In the genomic region with DNA sequence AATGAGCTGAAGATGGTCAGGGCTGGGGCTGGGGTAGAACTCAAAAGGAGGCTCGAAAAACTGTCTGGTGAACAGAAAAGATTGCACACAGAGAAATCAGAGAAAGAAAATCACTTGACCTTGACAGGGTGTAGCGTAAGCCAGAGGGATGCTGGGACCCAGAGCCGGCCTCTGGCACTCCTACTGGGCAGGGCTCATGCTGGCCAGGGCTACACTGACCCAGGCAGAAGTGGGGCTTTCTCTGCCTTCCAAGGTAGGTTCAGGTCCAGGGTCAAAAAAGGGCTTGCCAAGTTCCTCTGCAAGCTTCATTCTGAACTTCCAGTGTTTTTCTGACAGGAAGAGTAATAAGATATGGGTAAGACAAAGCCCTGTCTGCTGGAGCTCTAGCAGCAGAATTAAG, we compare ENCODE assay signal across 2 cellular contexts.
TF ChIP-seq lines count a peak whose summit lies in the region.

No MANE protein-coding gene starts in this region.

TF ChIP-seq in SK-N-SH treated with all-trans-retinoic acid at 6 μM for 48 hours, 23 proteins besides CTCF, POLR2A, EP300 and RAD21:
- TF ChIP-seq BACH2 (CRISPR knock-in tag; IDR thresholded peaks at IDR 0.05; ENCODE audit: borderline replicate concordance) (no peak), ZNF565 (CRISPR knock-in tag; conservative IDR thresholded peaks at IDR 0.05; ENCODE audit: low read depth) (no peak), TCF4 (CRISPR knock-in tag; IDR thresholded peaks at IDR 0.05; ENCODE audit: borderline replicate concordance) (no peak), SNAI2 (CRISPR knock-in tag; IDR thresholded peaks at IDR 0.05) (no peak), ISL1 (CRISPR knock-in tag; IDR thresholded peaks at IDR 0.05) (no peak), ZNF8 (CRISPR knock-in tag; IDR thresholded peaks at IDR 0.05) (no peak), ZFP30 (CRISPR knock-in tag; IDR thresholded peaks at IDR 0.05) (no peak), ESRRG (CRISPR knock-in tag; IDR thresholded peaks at IDR 0.05) (no peak), ZC3H10 (CRISPR knock-in tag; IDR thresholded peaks at IDR 0.05) (no peak), ZFP3 (CRISPR knock-in tag; IDR thresholded peaks at IDR 0.05) (no peak), TOX (CRISPR knock-in tag; IDR thresholded peaks at IDR 0.05; ENCODE audit: borderline replicate concordance) (no peak), PPARA (CRISPR knock-in tag; IDR thresholded peaks at IDR 0.05; ENCODE audit: borderline replicate concordance) (no peak), ARNTL (CRISPR knock-in tag; IDR thresholded peaks at IDR 0.05; ENCODE audit: borderline replicate concordance, low read depth) (no peak)
- TF ChIP-seq, protein P1, sequence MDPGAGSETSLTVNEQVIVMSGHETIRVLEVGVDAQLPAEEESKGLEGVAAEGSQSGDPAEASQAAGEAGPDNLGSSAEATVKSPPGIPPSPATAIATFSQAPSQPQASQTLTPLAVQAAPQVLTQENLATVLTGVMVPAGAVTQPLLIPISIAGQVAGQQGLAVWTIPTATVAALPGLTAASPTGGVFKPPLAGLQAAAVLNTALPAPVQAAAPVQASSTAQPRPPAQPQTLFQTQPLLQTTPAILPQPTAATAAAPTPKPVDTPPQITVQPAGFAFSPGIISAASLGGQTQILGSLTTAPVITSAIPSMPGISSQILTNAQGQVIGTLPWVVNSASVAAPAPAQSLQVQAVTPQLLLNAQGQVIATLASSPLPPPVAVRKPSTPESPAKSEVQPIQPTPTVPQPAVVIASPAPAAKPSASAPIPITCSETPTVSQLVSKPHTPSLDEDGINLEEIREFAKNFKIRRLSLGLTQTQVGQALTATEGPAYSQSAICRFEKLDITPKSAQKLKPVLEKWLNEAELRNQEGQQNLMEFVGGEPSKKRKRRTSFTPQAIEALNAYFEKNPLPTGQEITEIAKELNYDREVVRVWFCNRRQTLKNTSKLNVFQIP (CRISPR knock-in tag; IDR thresholded peaks at IDR 0.05; ENCODE audit: borderline replicate concordance, low read depth), result no peak
- TF ChIP-seq, protein P2, sequence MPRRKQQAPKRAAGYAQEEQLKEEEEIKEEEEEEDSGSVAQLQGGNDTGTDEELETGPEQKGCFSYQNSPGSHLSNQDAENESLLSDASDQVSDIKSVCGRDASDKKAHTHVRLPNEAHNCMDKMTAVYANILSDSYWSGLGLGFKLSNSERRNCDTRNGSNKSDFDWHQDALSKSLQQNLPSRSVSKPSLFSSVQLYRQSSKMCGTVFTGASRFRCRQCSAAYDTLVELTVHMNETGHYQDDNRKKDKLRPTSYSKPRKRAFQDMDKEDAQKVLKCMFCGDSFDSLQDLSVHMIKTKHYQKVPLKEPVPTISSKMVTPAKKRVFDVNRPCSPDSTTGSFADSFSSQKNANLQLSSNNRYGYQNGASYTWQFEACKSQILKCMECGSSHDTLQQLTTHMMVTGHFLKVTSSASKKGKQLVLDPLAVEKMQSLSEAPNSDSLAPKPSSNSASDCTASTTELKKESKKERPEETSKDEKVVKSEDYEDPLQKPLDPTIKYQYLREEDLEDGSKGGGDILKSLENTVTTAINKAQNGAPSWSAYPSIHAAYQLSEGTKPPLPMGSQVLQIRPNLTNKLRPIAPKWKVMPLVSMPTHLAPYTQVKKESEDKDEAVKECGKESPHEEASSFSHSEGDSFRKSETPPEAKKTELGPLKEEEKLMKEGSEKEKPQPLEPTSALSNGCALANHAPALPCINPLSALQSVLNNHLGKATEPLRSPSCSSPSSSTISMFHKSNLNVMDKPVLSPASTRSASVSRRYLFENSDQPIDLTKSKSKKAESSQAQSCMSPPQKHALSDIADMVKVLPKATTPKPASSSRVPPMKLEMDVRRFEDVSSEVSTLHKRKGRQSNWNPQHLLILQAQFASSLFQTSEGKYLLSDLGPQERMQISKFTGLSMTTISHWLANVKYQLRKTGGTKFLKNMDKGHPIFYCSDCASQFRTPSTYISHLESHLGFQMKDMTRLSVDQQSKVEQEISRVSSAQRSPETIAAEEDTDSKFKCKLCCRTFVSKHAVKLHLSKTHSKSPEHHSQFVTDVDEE (CRISPR knock-in tag; IDR thresholded peaks at IDR 0.05), result no peak
- TF ChIP-seq, protein P3, sequence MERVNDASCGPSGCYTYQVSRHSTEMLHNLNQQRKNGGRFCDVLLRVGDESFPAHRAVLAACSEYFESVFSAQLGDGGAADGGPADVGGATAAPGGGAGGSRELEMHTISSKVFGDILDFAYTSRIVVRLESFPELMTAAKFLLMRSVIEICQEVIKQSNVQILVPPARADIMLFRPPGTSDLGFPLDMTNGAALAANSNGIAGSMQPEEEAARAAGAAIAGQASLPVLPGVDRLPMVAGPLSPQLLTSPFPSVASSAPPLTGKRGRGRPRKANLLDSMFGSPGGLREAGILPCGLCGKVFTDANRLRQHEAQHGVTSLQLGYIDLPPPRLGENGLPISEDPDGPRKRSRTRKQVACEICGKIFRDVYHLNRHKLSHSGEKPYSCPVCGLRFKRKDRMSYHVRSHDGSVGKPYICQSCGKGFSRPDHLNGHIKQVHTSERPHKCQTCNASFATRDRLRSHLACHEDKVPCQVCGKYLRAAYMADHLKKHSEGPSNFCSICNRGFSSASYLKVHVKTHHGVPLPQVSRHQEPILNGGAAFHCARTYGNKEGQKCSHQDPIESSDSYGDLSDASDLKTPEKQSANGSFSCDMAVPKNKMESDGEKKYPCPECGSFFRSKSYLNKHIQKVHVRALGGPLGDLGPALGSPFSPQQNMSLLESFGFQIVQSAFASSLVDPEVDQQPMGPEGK (CRISPR knock-in tag; IDR thresholded peaks at IDR 0.05; ENCODE audit: borderline replicate concordance), result no peak
- TF ChIP-seq, protein P4, sequence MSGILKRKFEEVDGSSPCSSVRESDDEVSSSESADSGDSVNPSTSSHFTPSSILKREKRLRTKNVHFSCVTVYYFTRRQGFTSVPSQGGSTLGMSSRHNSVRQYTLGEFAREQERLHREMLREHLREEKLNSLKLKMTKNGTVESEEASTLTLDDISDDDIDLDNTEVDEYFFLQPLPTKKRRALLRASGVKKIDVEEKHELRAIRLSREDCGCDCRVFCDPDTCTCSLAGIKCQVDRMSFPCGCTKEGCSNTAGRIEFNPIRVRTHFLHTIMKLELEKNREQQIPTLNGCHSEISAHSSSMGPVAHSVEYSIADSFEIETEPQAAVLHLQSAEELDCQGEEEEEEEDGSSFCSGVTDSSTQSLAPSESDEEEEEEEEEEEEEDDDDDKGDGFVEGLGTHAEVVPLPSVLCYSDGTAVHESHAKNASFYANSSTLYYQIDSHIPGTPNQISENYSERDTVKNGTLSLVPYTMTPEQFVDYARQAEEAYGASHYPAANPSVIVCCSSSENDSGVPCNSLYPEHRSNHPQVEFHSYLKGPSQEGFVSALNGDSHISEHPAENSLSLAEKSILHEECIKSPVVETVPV (CRISPR knock-in tag; IDR thresholded peaks at IDR 0.05), result no peak

TF ChIP-seq in SK-N-SH, 30 proteins besides CTCF, POLR2A, EP300 and RAD21:
- no peak for TF ChIP-seq YY1 (IDR thresholded peaks at IDR 0.05; ENCODE audit: low read depth)
- no peak for TF ChIP-seq SIN3A (IDR thresholded peaks at IDR 0.05; ENCODE audit: borderline replicate concordance, low read depth, low read length)
- TF ChIP-seq, protein P5, sequence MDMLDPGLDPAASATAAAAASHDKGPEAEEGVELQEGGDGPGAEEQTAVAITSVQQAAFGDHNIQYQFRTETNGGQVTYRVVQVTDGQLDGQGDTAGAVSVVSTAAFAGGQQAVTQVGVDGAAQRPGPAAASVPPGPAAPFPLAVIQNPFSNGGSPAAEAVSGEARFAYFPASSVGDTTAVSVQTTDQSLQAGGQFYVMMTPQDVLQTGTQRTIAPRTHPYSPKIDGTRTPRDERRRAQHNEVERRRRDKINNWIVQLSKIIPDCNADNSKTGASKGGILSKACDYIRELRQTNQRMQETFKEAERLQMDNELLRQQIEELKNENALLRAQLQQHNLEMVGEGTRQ (IDR thresholded peaks at IDR 0.05; ENCODE audit: borderline replicate concordance, low read depth, low read length), result no peak
- TF ChIP-seq, protein P6, sequence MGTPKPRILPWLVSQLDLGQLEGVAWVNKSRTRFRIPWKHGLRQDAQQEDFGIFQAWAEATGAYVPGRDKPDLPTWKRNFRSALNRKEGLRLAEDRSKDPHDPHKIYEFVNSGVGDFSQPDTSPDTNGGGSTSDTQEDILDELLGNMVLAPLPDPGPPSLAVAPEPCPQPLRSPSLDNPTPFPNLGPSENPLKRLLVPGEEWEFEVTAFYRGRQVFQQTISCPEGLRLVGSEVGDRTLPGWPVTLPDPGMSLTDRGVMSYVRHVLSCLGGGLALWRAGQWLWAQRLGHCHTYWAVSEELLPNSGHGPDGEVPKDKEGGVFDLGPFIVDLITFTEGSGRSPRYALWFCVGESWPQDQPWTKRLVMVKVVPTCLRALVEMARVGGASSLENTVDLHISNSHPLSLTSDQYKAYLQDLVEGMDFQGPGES (IDR thresholded peaks at IDR 0.05; ENCODE audit: low read depth, low read length), result no peak
